In genomic region chr5:50292735-50293394, GRCh38 we compare ENCODE assay signal across 19 cellular contexts.
"Had no signal": no experiment of that assay in that cellular context is flagged by ENCODE, and none has a peak within 500 bp of the region (broad histone marks: within the 10 kb centered on the region; RNA-seq: fewer than 3 reads in every experiment).

No MANE protein-coding gene starts in this region.

- ATAC-seq: left ventricle myocardium superior; natural killer cell; sciatic nerve; stimulated activated memory B cell treated with anti-CD40 and anti-IgM and Interleukin-4, amounts not matched to agents 10 μg/mL and 1 μg/mL and 100 μg/mL, for 72 hours had no signal

- H3K27ac ChIP-seq: dorsolateral prefrontal cortex, hepatocyte, ovary, thoracic aorta, transverse colon had no signal

- H3K27me3 Mint-ChIP-seq: stimulated activated memory B cell treated with anti-CD40 and anti-IgM and Interleukin-4, amounts not matched to agents 10 μg/mL and 1 μg/mL and 100 μg/mL, for 72 hours had no signal

- H3K27me3 ChIP-seq: hepatocyte, ovary, transverse colon had no signal

- H3K27ac Mint-ChIP-seq: memory B cell; natural killer cell; stimulated activated memory B cell treated with anti-CD40 and anti-IgM and Interleukin-4, amounts not matched to agents 10 μg/mL and 1 μg/mL and 100 μg/mL, for 72 hours; stimulated activated naive CD8-positive, alpha-beta T cell treated with anti-CD3 and anti-CD28 coated beads, Interleukin-15, Interleukin-2, amounts not matched to agents 100 ng/mL and 50 ng/mL, for 24 hours had no signal

- H3K9me3 ChIP-seq: ovary, thoracic aorta, transverse colon had no signal

- H3K4me2 ChIP-seq: hepatocyte had no signal

- H3K4me3 Mint-ChIP-seq: memory B cell; natural killer cell; stimulated activated memory B cell treated with anti-CD40 and anti-IgM and Interleukin-4, amounts not matched to agents 10 μg/mL and 1 μg/mL and 100 μg/mL, for 72 hours; stimulated activated naive CD8-positive, alpha-beta T cell treated with anti-CD3 and anti-CD28 coated beads, Interleukin-15, Interleukin-2, amounts not matched to agents 100 ng/mL and 50 ng/mL, for 24 hours had no signal

- H2AFZ ChIP-seq: hepatocyte had no signal

- H3K79me2 ChIP-seq: hepatocyte had no signal

- H3K4me3 ChIP-seq: dorsolateral prefrontal cortex, hepatocyte, lung, ovary, thoracic aorta, transverse colon had no signal

- H3K36me3 ChIP-seq: ovary, thoracic aorta, transverse colon had no signal

- H3K4me1 ChIP-seq: transverse colon had no signal

- DNase-seq: central memory CD4-positive, alpha-beta T cell; dorsolateral prefrontal cortex; effector CD4-positive, alpha-beta T cell; head of caudate nucleus; kidney glomerular epithelial cell; left ventricle myocardium superior; natural killer cell; occipital lobe; retina; stimulated activated CD4-positive, alpha-beta T cell treated with anti-CD3 and anti-CD28 coated beads, Interleukin-4, amount 100 ng/mL, for 4 hours; transverse colon had no signal

- H3K4me1 Mint-ChIP-seq: natural killer cell; stimulated activated memory B cell treated with anti-CD40 and anti-IgM and Interleukin-4, amounts not matched to agents 10 μg/mL and 1 μg/mL and 100 μg/mL, for 72 hours had no signal
